In genomic region chr3:136332302-136332701, GRCh38 we compare ENCODE assay signal across 21 cellular contexts.
"Had no signal": no experiment of that assay in that cellular context is flagged by ENCODE, and none has a peak within 500 bp of the region (broad histone marks: within the 10 kb centered on the region; RNA-seq: fewer than 3 reads in every experiment).

No MANE protein-coding gene starts in this region.

- H3K27ac Mint-ChIP-seq: activated CD8-positive, alpha-beta T cell treated with anti-CD3 and anti-CD28 coated beads for 36 hours; WTC11 had no signal

- H3K4me1 Mint-ChIP-seq: immature natural killer cell, WTC11 had no signal

- H3K9me3 ChIP-seq: ascending aorta, gastroesophageal sphincter, heart left ventricle, neutrophil, right lobe of liver, thoracic aorta, upper lobe of left lung had no signal

- H2AFZ ChIP-seq: parathyroid adenoma had no signal

- H3K9ac ChIP-seq: parathyroid adenoma had no signal

- H3K27me3 ChIP-seq: ascending aorta, gastroesophageal sphincter, heart left ventricle, neutrophil, right lobe of liver, upper lobe of left lung had no signal

- ATAC-seq: activated CD8-positive, alpha-beta T cell treated with anti-CD3 and anti-CD28 coated beads for 36 hours; gastroesophageal sphincter; naive thymus-derived CD8-positive, alpha-beta T cell; WTC11 had no signal

- DNase-seq: activated CD4-positive, alpha-beta T cell treated with anti-CD3 and anti-CD28 coated beads for 4 hours; activated CD8-positive, alpha-beta T cell treated with anti-CD3 and anti-CD28 coated beads for 36 hours; activated effector memory CD4-positive, alpha-beta T cell treated with Interleukin-2 at 50 U/mL for 16 hours; activated naive CD4-positive, alpha-beta T cell treated with anti-CD3 and anti-CD28 coated beads, Interleukin-2, amount 50 U/mL, for 16 hours; activated T-cell treated with anti-CD3 and anti-CD28 coated beads, Interleukin-2, amount 50 U/mL, for 1 hour; cortex of kidney; heart left ventricle; immature natural killer cell; mesendoderm; naive thymus-derived CD8-positive, alpha-beta T cell; right lobe of liver; small intestine; stimulated activated CD4-positive, alpha-beta T cell treated with anti-CD3 and anti-CD28 coated beads, Interleukin-15, amount 100 ng/mL, for 24 hours; stimulated activated CD4-positive, alpha-beta T cell treated with anti-CD3 and anti-CD28 coated beads, Interleukin-4, amount 100 ng/mL, for 1 hour had no signal

- H3K79me2 ChIP-seq: parathyroid adenoma had no signal

- H3K27ac ChIP-seq: ascending aorta, gastroesophageal sphincter, heart left ventricle, neutrophil, parathyroid adenoma, right lobe of liver, thoracic aorta, upper lobe of left lung had no signal

- H3K4me3 ChIP-seq: ascending aorta, gastroesophageal sphincter, heart left ventricle, right lobe of liver, thoracic aorta, upper lobe of left lung had no signal

- H3K9me3 Mint-ChIP-seq: activated CD8-positive, alpha-beta T cell treated with anti-CD3 and anti-CD28 coated beads for 36 hours; immature natural killer cell; naive thymus-derived CD8-positive, alpha-beta T cell; WTC11 had no signal

- H3K4me1 ChIP-seq: ascending aorta, gastroesophageal sphincter, heart left ventricle, parathyroid adenoma, right lobe of liver, upper lobe of left lung had no signal

- H3K27me3 Mint-ChIP-seq: activated CD8-positive, alpha-beta T cell treated with anti-CD3 and anti-CD28 coated beads for 36 hours; naive thymus-derived CD8-positive, alpha-beta T cell had no signal

- H3K4me3 Mint-ChIP-seq: activated CD8-positive, alpha-beta T cell treated with anti-CD3 and anti-CD28 coated beads for 36 hours; immature natural killer cell; naive thymus-derived CD8-positive, alpha-beta T cell; WTC11 had no signal
